In the genomic region with DNA sequence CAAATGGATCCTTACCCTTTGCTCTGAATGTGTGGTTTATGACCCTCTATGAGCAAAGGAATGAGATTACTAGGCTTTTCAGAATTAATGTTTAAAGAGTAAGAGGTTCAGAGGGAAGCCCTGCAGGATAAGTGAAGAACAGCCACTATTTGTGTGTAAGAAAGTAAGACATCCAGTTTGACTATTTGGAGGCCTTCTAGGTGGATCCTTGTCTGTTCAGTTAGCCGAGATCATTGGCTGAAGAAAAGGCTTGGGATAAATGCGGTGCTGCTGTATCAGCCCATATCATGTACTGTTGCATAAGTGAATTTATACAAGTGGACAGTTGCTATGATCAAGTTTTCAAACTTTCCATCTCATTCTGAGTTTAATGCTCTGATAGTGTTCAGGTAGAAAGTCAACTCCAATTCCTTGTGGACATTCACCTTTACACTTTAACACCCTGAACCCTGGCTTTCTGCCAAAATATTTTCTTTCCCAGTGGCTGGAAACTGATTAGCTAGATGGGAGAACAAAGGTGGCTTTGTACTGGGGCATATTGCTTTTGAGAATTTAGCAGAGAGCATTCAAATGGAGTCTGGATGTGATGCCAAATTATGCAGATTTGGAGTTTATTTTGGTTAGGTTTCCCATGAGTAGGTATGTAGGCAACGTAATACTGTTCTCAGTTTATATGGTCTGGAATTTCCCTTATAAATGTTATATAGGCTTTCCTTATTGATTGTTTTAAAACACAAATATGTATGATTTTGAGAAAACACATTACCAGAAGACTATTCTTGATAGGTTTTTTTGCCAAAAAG, we compare ENCODE assay signal across 9 cellular contexts. TPM values are rescaled to one million over a fixed set of nuclear protein-coding genes. Genes with fewer than 3 reads are reported as not detected.
DNase-seq lines count a peak whose midpoint lies in the region; ATAC-seq and TF ChIP-seq lines count a peak whose summit lies in the region.
"Had no signal": no experiment of that assay in that cellular context is flagged by ENCODE, and none has a peak within 500 bp of the region (broad histone marks: within the 10 kb centered on the region; RNA-seq: fewer than 3 reads in every experiment).

No MANE protein-coding gene starts in this region.

- H3K9me3 ChIP-seq in colonic mucosa, result no peaks in the 10 kb centered on the region

- peak overlapping the region; percentile 52 for H3K27ac ChIP-seq in colonic mucosa

- peak; percentile 39 for DNase-seq in EH (ENCODE audit: low read depth)
- peak; percentile 7 for DNase-seq in NCI-H1105 (lab: John Stamatoyannopoulos, UW)
- DNase-seq in colonic mucosa, result peak; percentile 77
- peak; percentile 30 for DNase-seq in pons (ENCODE audit: low spot score)
- no peak for DNase-seq in stimulated activated CD4-positive, alpha-beta T cell treated with anti-CD3 and anti-CD28 coated beads, Interleukin-1b, Interleukin-23, amount 100 ng/mL, for 48 hours
- DNase-seq: naive B cell, RPMI8226 had no signal

- intact Hi-C loops in colonic mucosa (cut with DNase I), result loop anchor here (10.0 kb wide), 1 partner anchor 122 kb away; no protein-coding TSS in a partner anchor

- H3K4me1 ChIP-seq in colonic mucosa, result peaks cover 7% of the 10 kb centered on the region

- no peaks in the 10 kb centered on the region for H3K27me3 ChIP-seq in colonic mucosa

- TF ChIP-seq CTCF in colonic mucosa (IDR thresholded peaks at IDR 0.05), result no peak

- ATAC-seq in GM21360 (IDR thresholded peaks at IDR 0.05; ENCODE audit: unreplicated experiment) (no peak), HG02642 (IDR thresholded peaks at IDR 0.05; ENCODE audit: poor library complexity, unreplicated experiment) (no peak)

- no peaks in the 10 kb centered on the region for H3K36me3 ChIP-seq in colonic mucosa

- no peak overlapping the region for H3K4me3 ChIP-seq in colonic mucosa

- H3K9ac ChIP-seq in colonic mucosa (ENCODE audit: low read depth in 2 of 2, low read length in 2 of 2), result no peak overlapping the region

RNA-seq across cellular contexts. Expression of gene PARD6B, which starts 15.0 kb away (rescaled TPM):
- 10 to 100 TPM; 16.6 to 35.6 TPM for total RNA-seq in colonic mucosa

RNA-seq across cellular contexts. Expression of gene BCAS4, which starts 48.5 kb away (rescaled TPM):
- 1 to 10 TPM; 1.1 to 2.7 TPM for total RNA-seq in colonic mucosa

RNA-seq across cellular contexts. Expression of gene RIPOR3, which starts 55.0 kb away (rescaled TPM):
- 1 to 10 TPM; 1.9 to 2.9 TPM for total RNA-seq in colonic mucosa
